ENCODE assay signal across 1 cellular context in genomic region chr4:83217721-83218522, GRCh38.
TF ChIP-seq lines count a peak whose summit lies in the region.

No MANE protein-coding gene starts in this region.

TF ChIP-seq in GM12878, 131 proteins besides CTCF, POLR2A, EP300 and RAD21 (continued from another document and continues in another):
- TF ChIP-seq MAX (IDR thresholded peaks at IDR 0.05; ENCODE audit: low read depth, low read length) (no peak), SMARCA5 (IDR thresholded peaks at IDR 0.05) (no peak), POLR2AphosphoS5 (IDR thresholded peaks at IDR 0.05; ENCODE audit: low read length) (peak; percentile 70), SIN3A (IDR thresholded peaks at IDR 0.05; ENCODE audit: low read depth, low read length) (no peak), ZNF622 (IDR thresholded peaks at IDR 0.05) (no peak), MYC (IDR thresholded peaks at IDR 0.05; ENCODE audit: insufficient read depth, insufficient read length, insufficient replicate concordance, low read length, severe bottlenecking) (no peak), BACH1 (IDR thresholded peaks at IDR 0.05; ENCODE audit: borderline replicate concordance) (peak; percentile 65; the same call in 1 of the 2 replicates), LARP7 (IDR thresholded peaks at IDR 0.05) (no peak), TCF12 (IDR thresholded peaks at IDR 0.05; ENCODE audit: low read depth, low read length) (peak; percentile 78), HDAC6 (IDR thresholded peaks at IDR 0.05; ENCODE audit: unreplicated experiment) (no peak), BRCA1 (IDR thresholded peaks at IDR 0.05; ENCODE audit: low read depth, low read length) (no peak), CBX3 (IDR thresholded peaks at IDR 0.05; ENCODE audit: borderline replicate concordance, low read depth) (no peak), BMI1 (IDR thresholded peaks at IDR 0.05; ENCODE audit: borderline replicate concordance) (peak; percentile 58; the same call in 1 of the 2 replicates), RAD51 (IDR thresholded peaks at IDR 0.05) (no peak), CEBPZ (IDR thresholded peaks at IDR 0.05; ENCODE audit: low read depth, low read length) (no peak), KAT2A (conservative IDR thresholded peaks at IDR 0.05; ENCODE audit: control insufficient read depth, low read depth, low read length) (no peak), E4F1 (IDR thresholded peaks at IDR 0.05; ENCODE audit: borderline replicate concordance, partially characterized antibody) (peak; percentile 59), MEF2A (IDR thresholded peaks at IDR 0.05; ENCODE audit: insufficient read depth, low read depth, low read length) (0 out of 2 replicates have a peak, but pooled peaks have one; percentile 55), E2F8 (IDR thresholded peaks at IDR 0.05; ENCODE audit: low read depth, partially characterized antibody) (no peak), PAX5 (IDR thresholded peaks at IDR 0.05; ENCODE audit: borderline replicate concordance, low read depth, low read length) (peak; percentile 81), EZH2 (IDR thresholded peaks at IDR 0.05; ENCODE audit: borderline replicate concordance, control insufficient read depth, low read depth, low read length) (no peak), PRDM15 (CRISPR knock-in tag; IDR thresholded peaks at IDR 0.05) (no peak), CBFB (IDR thresholded peaks at IDR 0.05; ENCODE audit: low read depth) (peak; percentile 80), PAX8 (IDR thresholded peaks at IDR 0.05) (no peak), BCL3 (IDR thresholded peaks at IDR 0.05; ENCODE audit: borderline replicate concordance, insufficient read depth, low read depth, low read length, poor library complexity, severe bottlenecking) (peak; percentile 78), RELB (IDR thresholded peaks at IDR 0.05; ENCODE audit: low read depth) (peak; percentile 92), PML (IDR thresholded peaks at IDR 0.05; ENCODE audit: low read length) (peak; percentile 63; the same call in 1 of the 2 replicates), FOS (IDR thresholded peaks at IDR 0.05; ENCODE audit: borderline replicate concordance, extremely low read depth, insufficient read length) (no peak), CREB1 (IDR thresholded peaks at IDR 0.05; ENCODE audit: low read depth) (peak; percentile 52), REST (IDR thresholded peaks at IDR 0.05; ENCODE audit: low read depth, low read length) (no peak), TCF7 (IDR thresholded peaks at IDR 0.05; ENCODE audit: borderline replicate concordance) (peak; percentile 33; the same call in 1 of the 2 replicates), CEBPB (IDR thresholded peaks at IDR 0.05; ENCODE audit: borderline replicate concordance in 1 of 2, low read depth in 2 of 2, low read length in 2 of 2) (0 out of 4 replicates have a peak, but pooled peaks of 1 of the 2 experiments have one; percentile 33), IKZF2 (IDR thresholded peaks at IDR 0.05) (peak; percentile 97 to 98), ETV6 (conservative IDR thresholded peaks at IDR 0.05 in 1 of 2, IDR thresholded peaks at IDR 0.05 in 1 of 2; ENCODE audit: borderline replicate concordance in 1 of 2, low read depth in 1 of 2) (peak in 1 of 2 experiments; percentile 99; a peak in 2 of 4 replicates), RB1 (IDR thresholded peaks at IDR 0.05; ENCODE audit: borderline replicate concordance) (0 out of 2 replicates have a peak, but pooled peaks have one; percentile 22), GATAD2B (conservative IDR thresholded peaks at IDR 0.05; ENCODE audit: low read depth) (peak; percentile 99), RUNX3 (IDR thresholded peaks at IDR 0.05; ENCODE audit: low read length) (peak; percentile 95), BHLHE40 (IDR thresholded peaks at IDR 0.05; ENCODE audit: borderline replicate concordance in 1 of 2, low read depth in 2 of 2, low read length in 1 of 2) (peak; percentile 74 to 81)
